In genomic region chr16:70685061-70685937, GRCh38 we compare ENCODE assay signal across 8 cellular contexts. TPM values are rescaled to one million over a fixed set of nuclear protein-coding genes. Genes with fewer than 3 reads are reported as not detected.
A peak's percentile ranks its signal among the peaks of the same experiment; 100 is the strongest.
DNase-seq lines count a peak whose midpoint lies in the region; ATAC-seq and TF ChIP-seq lines count a peak whose summit lies in the region.

No MANE protein-coding gene starts in this region.

- H3K9me3 ChIP-seq in colonic mucosa (no peaks in the 10 kb centered on the region), mesodermal cell (ENCODE audit: control insufficient read depth, low read length) (no peaks in the 10 kb centered on the region)

- peak overlapping the region; percentile 36 for H3K27ac ChIP-seq in colonic mucosa
- H3K27ac ChIP-seq in mesodermal cell (ENCODE audit: low read depth, low read length, severe bottlenecking), result no peak overlapping the region

- intact Hi-C loops in colonic mucosa (cut with DNase I), result no loop called here

- CTCF ChIA-PET in BJ (lab: Yijun Ruan, JAX), result interaction anchor here (1.1 to 11.1 kb wide), 4 partner anchors 18 to 93 kb away, joined by 3 to 117 read pairs (median 18); no protein-coding TSS in a partner anchor

- TF ChIP-seq CTCF in BJ (IDR thresholded peaks at IDR 0.05; ENCODE audit: insufficient read depth, low read depth, low read length) (no peak), LNCaP clone FGC (IDR thresholded peaks at IDR 0.05; ENCODE audit: control insufficient read depth, extremely low read depth, insufficient read depth) (no peak), colonic mucosa (IDR thresholded peaks at IDR 0.05) (no peak)

- H3K4me3 ChIP-seq in BJ (ENCODE audit: low read depth, low read length) (peak overlapping the region; percentile 92), LNCaP clone FGC (ENCODE audit: low read depth, low read length) (peak overlapping the region; percentile 85), colonic mucosa (peak overlapping the region; percentile 50), mesodermal cell (ENCODE audit: extremely low read depth, insufficient read depth, low read length, poor library complexity, severe bottlenecking) (peak overlapping the region; percentile 71)

- peaks cover 2% of the 10 kb centered on the region for H3K4me1 ChIP-seq in colonic mucosa
- peaks cover 41% of the 10 kb centered on the region for H3K4me1 ChIP-seq in mesodermal cell (ENCODE audit: control insufficient read depth, insufficient read depth, low read length, poor library complexity, severe bottlenecking)

- peak overlapping the region; percentile 66 to 74 for H3K9ac ChIP-seq in colonic mucosa (ENCODE audit: low read depth in 2 of 2, low read length in 2 of 2)

- H3K36me3 ChIP-seq in BJ (ENCODE audit: control insufficient read depth, insufficient read depth, low read length), result peaks cover 22% of the 10 kb centered on the region
- no peaks in the 10 kb centered on the region for H3K36me3 ChIP-seq in colonic mucosa
- H3K36me3 ChIP-seq in mesodermal cell (ENCODE audit: control insufficient read depth, insufficient read depth, low read length), result peaks cover 9% of the 10 kb centered on the region

- DNase-seq in BJ (ENCODE audit: low read depth) (no peak), LNCaP clone FGC (ENCODE audit: low read depth) (no peak), colonic mucosa (no peak), mucosa of gallbladder (ENCODE audit: low spot score) (no peak)
- no peak for DNase-seq in effector CD4-positive, alpha-beta T cell

- H3K27me3 ChIP-seq in BJ (ENCODE audit: control insufficient read depth, insufficient read depth, low read length) (no peaks in the 10 kb centered on the region), colonic mucosa (no peaks in the 10 kb centered on the region)

- POLR2A ChIA-PET in BJ (lab: Charles Lee), result interaction anchor here (0.6 kb wide), 1 partner anchor 772 kb away, joined by 21 read pairs; no protein-coding TSS in a partner anchor

- ATAC-seq in GM19455 (IDR thresholded peaks at IDR 0.05; ENCODE audit: unreplicated experiment) (no peak), HG02884 (IDR thresholded peaks at IDR 0.05; ENCODE audit: unreplicated experiment) (no peak)

- 1 to 2% methylated on average over 33 to 79 of the region's 90 CpGs for WGBS in mesodermal cell (ENCODE audit: insufficient coverage in 2 of 2), 2 experiments

RNA-seq across cellular contexts. Expression of gene MTSS2, which starts 0.6 kb away (rescaled TPM):
- 86.4 and 170 TPM in 2 replicates for polyA plus RNA-seq in BJ (2011; rRNA removed)
- 95.7 and 103 TPM in 2 replicates for polyA minus RNA-seq in BJ (2011; rRNA and poly(A)+ RNA removed)
- 10 to 100 TPM; 15.5 to 25.3 TPM for total RNA-seq in colonic mucosa
- 57.6 TPM for polyA plus RNA-seq in mesodermal cell (2013, experiment 1 of 2)
- polyA plus RNA-seq in mesodermal cell (2013, experiment 2 of 2), result 44.7 TPM
- total RNA-seq in mucosa of gallbladder, result 113 TPM

RNA-seq across cellular contexts. Expression of gene IL34, which starts 38.9 kb away (rescaled TPM):
- 0.45 and 0.70 TPM in 2 replicates for polyA plus RNA-seq in BJ (2011; rRNA removed)
- 0.33 and 0.98 TPM in 2 replicates for polyA minus RNA-seq in BJ (2011; rRNA and poly(A)+ RNA removed)
- 1 to 10 TPM; 1.1 to 2.8 TPM for total RNA-seq in colonic mucosa
- polyA plus RNA-seq in mesodermal cell (2013, experiment 1 of 2), result not detected
- polyA plus RNA-seq in mesodermal cell (2013, experiment 2 of 2), result not detected
- 3.5 TPM for total RNA-seq in mucosa of gallbladder
